ENCODE assay signal across 8 cellular contexts in genomic region chr7:94289071-94289470, GRCh38.
DNase-seq lines count a peak whose midpoint lies in the region; ATAC-seq and TF ChIP-seq lines count a peak whose summit lies in the region.

No MANE protein-coding gene starts in this region.

- peak; percentile 68 for DNase-seq in COR-L47 (lab: John Stamatoyannopoulos, UW)
- peak; percentile 87 for DNase-seq in M059J (ENCODE audit: low read depth)
- DNase-seq in SHP77 (lab: John Stamatoyannopoulos, UW) = peak; percentile 69 to 78
- DNase-seq in fibroblast of the aortic adventitia (ENCODE audit: low read depth) = peak; percentile 94
- DNase-seq in nucleus accumbens (lab: John Stamatoyannopoulos, UW) = peak in 37 of 56 donors; percentile 1 to 63 (median 20)
- DNase-seq in stimulated activated naive CD4-positive, alpha-beta T cell treated with Interleukin-2 at 50 U/mL for 16 hours (lab: John Stamatoyannopoulos, UW) = no peak

- peak; percentile 100 for TF ChIP-seq CTCF in fibroblast of the aortic adventitia (IDR thresholded peaks at IDR 0.05; ENCODE audit: insufficient read depth, low read length)

- H3K4me3 ChIP-seq in fibroblast of the aortic adventitia (ENCODE audit: low read depth, low read length) = no peak overlapping the region

- ATAC-seq in HG02981 (IDR thresholded peaks at IDR 0.05; ENCODE audit: unreplicated experiment) (no peak), GM21528 (IDR thresholded peaks at IDR 0.05; ENCODE audit: low FRiP score, unreplicated experiment) (no peak)
